Comparison of ENCODE assay signal across 11 cellular contexts in the genomic region with DNA sequence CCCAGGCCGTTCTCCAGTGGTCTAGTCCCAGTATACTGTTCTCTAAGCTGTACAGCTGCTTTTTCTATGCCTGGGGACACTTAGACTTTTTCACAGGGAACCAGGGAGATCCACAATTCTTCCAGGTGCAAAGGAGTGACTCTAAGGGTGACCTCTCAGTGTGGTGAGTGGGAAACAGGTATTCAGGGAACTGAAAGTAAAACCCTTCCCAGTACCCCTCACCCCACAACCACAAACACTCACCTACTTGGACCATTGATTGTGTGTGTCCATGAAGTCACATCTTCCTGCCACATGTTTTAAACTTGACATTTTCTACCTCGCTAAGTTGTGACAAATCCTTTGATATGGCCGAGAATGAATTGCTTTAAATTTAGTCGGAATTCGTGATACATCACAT.
"Had no signal": no experiment of that assay in that cellular context is flagged by ENCODE, and none has a peak within 500 bp of the region (broad histone marks: within the 10 kb centered on the region; RNA-seq: fewer than 3 reads in every experiment).

No MANE protein-coding gene starts in this region.

- H3K27ac Mint-ChIP-seq: progenitor cell of endocrine pancreas had no signal

- ATAC-seq: esophagus mucosa, right lobe of liver had no signal

- DNase-seq: activated gamma-delta T cell treated with Interleukin-2 at 50 U/mL for 16 hours; dorsolateral prefrontal cortex; glutamatergic neuron; left cardiac atrium; naive thymus-derived CD8-positive, alpha-beta T cell; right lobe of liver; T-helper 9 cell; upper lobe of right lung had no signal

- H3K36me3 Mint-ChIP-seq: immature natural killer cell; naive thymus-derived CD8-positive, alpha-beta T cell had no signal

- H3K9me3 Mint-ChIP-seq: immature natural killer cell; naive thymus-derived CD8-positive, alpha-beta T cell had no signal
